8 cellular contexts compared by ENCODE assay signal in the genomic region with DNA sequence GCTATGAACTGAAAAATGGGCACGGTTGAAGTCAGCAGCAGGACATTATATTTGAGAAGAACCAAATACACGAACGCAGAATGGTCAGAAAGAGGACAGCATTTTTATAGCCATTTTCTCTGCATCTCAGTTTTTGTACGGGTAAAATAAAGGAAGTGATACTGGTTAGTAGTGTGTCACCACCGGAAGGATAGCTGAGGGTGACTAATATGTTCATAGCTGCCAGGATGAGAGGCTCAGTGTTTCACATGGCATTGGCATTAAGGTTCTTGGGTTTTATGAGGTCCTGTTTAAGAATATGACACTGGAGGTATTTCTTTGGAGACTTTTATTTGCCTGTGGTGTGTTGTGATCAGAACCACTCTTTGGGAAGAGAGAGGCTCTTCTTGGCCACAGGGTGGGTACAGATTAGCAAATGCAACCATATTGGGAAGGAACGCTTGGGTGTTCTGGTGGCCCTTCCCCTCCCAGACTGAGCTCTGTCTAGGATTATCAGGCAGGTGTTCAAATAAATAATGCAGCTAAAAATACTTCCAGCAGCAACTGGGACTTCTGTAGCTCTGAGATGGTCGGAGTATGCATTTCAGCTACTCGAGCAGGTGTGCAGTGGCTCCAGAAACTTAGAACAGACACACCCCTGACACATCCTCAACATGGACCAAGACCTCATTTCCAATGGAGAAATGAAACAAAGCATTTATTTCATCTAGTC.
DNase-seq lines count a peak whose midpoint lies in the region; ATAC-seq lines count a peak whose summit lies in the region.

No MANE protein-coding gene starts in this region.

- H3K27ac ChIP-seq in epithelial cell of prostate, result peak overlapping the region; percentile 60
- no peak overlapping the region for H3K27ac ChIP-seq in right cardiac atrium (ENCODE audit: low read length)

- no peaks in the 10 kb centered on the region for H3K9me3 ChIP-seq in right cardiac atrium (ENCODE audit: control insufficient read depth, low read length)

- peak; percentile 68 for ATAC-seq in GM21528 (IDR thresholded peaks at IDR 0.05; ENCODE audit: low FRiP score, unreplicated experiment)
- ATAC-seq in right cardiac atrium, result no peak

- peaks cover 21% of the 10 kb centered on the region for H3K4me1 ChIP-seq in right cardiac atrium (ENCODE audit: control insufficient read depth, insufficient read depth, low read length)

- DNase-seq in DMS53 (lab: John Stamatoyannopoulos, UW), result peak; percentile 75
- peak; percentile 91 for DNase-seq in M059J (ENCODE audit: low read depth)
- DNase-seq in epithelial cell of prostate (ENCODE audit: low read depth, low spot score), result no peak
- no peak for DNase-seq in effector CD8-positive, alpha-beta T cell (lab: John Stamatoyannopoulos, UW)
- DNase-seq in posterior vena cava (ENCODE audit: low spot score), result no peak
- DNase-seq in NCI-H1105 (lab: John Stamatoyannopoulos, UW), result no peak
- DNase-seq in right cardiac atrium, result no peak

- 81% methylated on average over 8 of the region's 8 CpGs for WGBS in right cardiac atrium

- H3K27me3 ChIP-seq in right cardiac atrium (ENCODE audit: control insufficient read depth, insufficient read depth), result no peaks in the 10 kb centered on the region

- intact Hi-C loops in posterior vena cava (cut with DNase I), result loop anchor here in 1 of 2 donors (10.0 kb wide), 2 partner anchors 48 to 142 kb away; no protein-coding TSS in a partner anchor
- intact Hi-C loops in right cardiac atrium (cut with DNase I), result loop anchor here in 2 of 4 donors (10.0 kb wide), 2 partner anchors 58 to 68 kb away; no protein-coding TSS in a partner anchor

- H3K4me3 ChIP-seq in right cardiac atrium (ENCODE audit: low read length), result no peak overlapping the region

Comparison
In these comparisons a context has a peak if more than half of its experiments do, and no peak if none do; other contexts are left out.
1. DNase-seq: peak in DMS53 (single experiment) and M059J (single experiment); none in epithelial cell of prostate (single experiment), effector CD8-positive, alpha-beta T cell (single experiment), posterior vena cava (single experiment), NCI-H1105 (single experiment) and right cardiac atrium (0 of 3).